In genomic region chr1:117093091-117093534, GRCh38 we compare ENCODE assay signal across 9 cellular contexts. TPM values are rescaled to one million over a fixed set of nuclear protein-coding genes. Genes with fewer than 3 reads are reported as not detected.
A peak's percentile ranks its signal among the peaks of the same experiment; 100 is the strongest.
DNase-seq lines count a peak whose midpoint lies in the region; ATAC-seq and TF ChIP-seq lines count a peak whose summit lies in the region.
"Had no signal": no experiment of that assay in that cellular context is flagged by ENCODE, and none has a peak within 500 bp of the region (broad histone marks: within the 10 kb centered on the region; RNA-seq: fewer than 3 reads in every experiment).

No MANE protein-coding gene starts in this region.

- TF ChIP-seq POLR2A in thyroid gland (IDR thresholded peaks at IDR 0.05) = peak in 1 of 2 donors; percentile 25

- no peak for TF ChIP-seq CTCF in thyroid gland (IDR thresholded peaks at IDR 0.05)

- H3K27ac Mint-ChIP-seq in activated CD4-positive, alpha-beta T cell treated with anti-CD3 and anti-CD28 coated beads, Interleukin-2, amount 10 ng/mL, durations not matched to agents 24 days and 14 days = peak overlapping the region; percentile 58
- no peak overlapping the region for H3K27ac Mint-ChIP-seq in activated CD4-positive, alpha-beta T cell treated with anti-CD3 and anti-CD28 coated beads, Interleukin-2, amount 10 ng/mL, durations not matched to agents 7 days and 5 days

- no peaks in the 10 kb centered on the region for H3K9me3 ChIP-seq in thyroid gland

- no peak for DNase-seq in activated CD4-positive, alpha-beta T cell treated with anti-CD3 and anti-CD28 coated beads, Interleukin-2, amount 10 ng/mL, durations not matched to agents 24 days and 14 days
- DNase-seq in activated CD4-positive, alpha-beta T cell treated with anti-CD3 and anti-CD28 coated beads, Interleukin-2, amount 50 U/mL, for 4 hours = no peak
- peak; percentile 94 for DNase-seq in astrocyte of the hippocampus (ENCODE audit: low read depth, low spot score)
- peak; percentile 93 for DNase-seq in islet precursor cell
- DNase-seq in thyroid gland = peak; percentile 81 to 82
- DNase-seq in activated CD4-positive, alpha-beta T cell treated with anti-CD3 and anti-CD28 coated beads, Interleukin-2, amount 10 ng/mL, durations not matched to agents 7 days and 5 days = no peak

- H3K27me3 Mint-ChIP-seq in activated CD4-positive, alpha-beta T cell treated with anti-CD3 and anti-CD28 coated beads, Interleukin-2, amount 10 ng/mL, durations not matched to agents 24 days and 14 days = no peaks in the 10 kb centered on the region
- H3K27me3 Mint-ChIP-seq in activated CD4-positive, alpha-beta T cell treated with anti-CD3 and anti-CD28 coated beads, Interleukin-2, amount 10 ng/mL, durations not matched to agents 7 days and 5 days = no peaks in the 10 kb centered on the region

- H3K27ac ChIP-seq in thyroid gland = peak overlapping the region; percentile 78 to 86 (median 80)
- H3K27ac ChIP-seq: C4-2B had no signal

- peaks cover 73% of the 10 kb centered on the region for H3K36me3 Mint-ChIP-seq in activated CD4-positive, alpha-beta T cell treated with anti-CD3 and anti-CD28 coated beads, Interleukin-2, amount 10 ng/mL, durations not matched to agents 24 days and 14 days (ENCODE audit: low read depth)
- peaks cover 75% of the 10 kb centered on the region for H3K36me3 Mint-ChIP-seq in activated CD4-positive, alpha-beta T cell treated with anti-CD3 and anti-CD28 coated beads, Interleukin-2, amount 10 ng/mL, durations not matched to agents 7 days and 5 days (ENCODE audit: low read depth)

- no peak overlapping the region for H3K4me3 Mint-ChIP-seq in activated CD4-positive, alpha-beta T cell treated with anti-CD3 and anti-CD28 coated beads, Interleukin-2, amount 10 ng/mL, durations not matched to agents 24 days and 14 days
- H3K4me3 Mint-ChIP-seq in activated CD4-positive, alpha-beta T cell treated with anti-CD3 and anti-CD28 coated beads, Interleukin-2, amount 10 ng/mL, durations not matched to agents 7 days and 5 days = no peak overlapping the region

- intact Hi-C loops in activated CD4-positive, alpha-beta T cell treated with anti-CD3 and anti-CD28 coated beads, Interleukin-2, amount 10 ng/mL, durations not matched to agents 24 days and 14 days (cut with micrococcal nuclease) = loop anchor here (2.0 kb wide), 1 partner anchor 16 kb away; no protein-coding TSS in a partner anchor
- intact Hi-C loops in thyroid gland (cut with DNase I) = no loop called here

- CTCF ChIA-PET in activated CD4-positive, alpha-beta T cell treated with anti-CD3 and anti-CD28 coated beads, Interleukin-2, amount 10 ng/mL, durations not matched to agents 7 days and 5 days (lab: Charles Lee) = interaction anchor here (0.6 to 5.2 kb wide), 8 partner anchors 12 to 551 kb away, joined by 3 to 32 read pairs (median 4); partner anchors contain the start of gene TTF2

- no peaks in the 10 kb centered on the region for H3K27me3 ChIP-seq in thyroid gland

- WGBS in thyroid gland, 2 donors = 25 to 32% methylated on average over 7 of the region's 7 CpGs

- ATAC-seq in GM18498 (IDR thresholded peaks at IDR 0.05; ENCODE audit: unreplicated experiment) = no peak
- no peak for ATAC-seq in GM21526 (IDR thresholded peaks at IDR 0.05; ENCODE audit: low FRiP score, unreplicated experiment)

- H3K4me1 ChIP-seq in thyroid gland = peaks cover 29 to 38% of the 10 kb centered on the region in 2 donors

- peaks cover 20% of the 10 kb centered on the region for H3K4me1 Mint-ChIP-seq in activated CD4-positive, alpha-beta T cell treated with anti-CD3 and anti-CD28 coated beads, Interleukin-2, amount 10 ng/mL, durations not matched to agents 24 days and 14 days
- peaks cover 23% of the 10 kb centered on the region for H3K4me1 Mint-ChIP-seq in activated CD4-positive, alpha-beta T cell treated with anti-CD3 and anti-CD28 coated beads, Interleukin-2, amount 10 ng/mL, durations not matched to agents 7 days and 5 days

- H3K9me3 Mint-ChIP-seq in activated CD4-positive, alpha-beta T cell treated with anti-CD3 and anti-CD28 coated beads, Interleukin-2, amount 10 ng/mL, durations not matched to agents 24 days and 14 days = no peaks in the 10 kb centered on the region
- H3K9me3 Mint-ChIP-seq in activated CD4-positive, alpha-beta T cell treated with anti-CD3 and anti-CD28 coated beads, Interleukin-2, amount 10 ng/mL, durations not matched to agents 7 days and 5 days = no peaks in the 10 kb centered on the region

- no peak overlapping the region for H3K4me3 ChIP-seq in thyroid gland (replicated peaks in 1 of 3)

- H3K36me3 ChIP-seq in thyroid gland = no peaks in the 10 kb centered on the region

- POLR2A ChIA-PET in activated CD4-positive, alpha-beta T cell treated with anti-CD3 and anti-CD28 coated beads, Interleukin-2, amount 10 ng/mL, durations not matched to agents 7 days and 5 days (lab: Charles Lee) = no interaction called here

RNA-seq across cellular contexts. Expression of gene TRIM45, which starts 28.4 kb away (rescaled TPM):
- total RNA-seq in activated CD4-positive, alpha-beta T cell treated with anti-CD3 and anti-CD28 coated beads, Interleukin-2, amount 10 ng/mL, durations not matched to agents 24 days and 14 days = 0.62 and 0.98 TPM in 2 replicates
- total RNA-seq in thyroid gland = 1 to 10 TPM; 5.1 to 7.3 (median 6.3) TPM
- total RNA-seq in activated CD4-positive, alpha-beta T cell treated with anti-CD3 and anti-CD28 coated beads, Interleukin-2, amount 10 ng/mL, durations not matched to agents 7 days and 5 days = under 1 TPM; 0.33 to 0.47 TPM

RNA-seq across cellular contexts. Expression of gene TTF2, which starts 33.0 kb away (rescaled TPM):
- 108 and 116 TPM in 2 replicates for total RNA-seq in activated CD4-positive, alpha-beta T cell treated with anti-CD3 and anti-CD28 coated beads, Interleukin-2, amount 10 ng/mL, durations not matched to agents 24 days and 14 days
- total RNA-seq in thyroid gland = 10 to 100 TPM in 3 of 4 donors, 1 to 10 TPM in 1; 6.0 to 32.3 (median 17.2) TPM
- total RNA-seq in activated CD4-positive, alpha-beta T cell treated with anti-CD3 and anti-CD28 coated beads, Interleukin-2, amount 10 ng/mL, durations not matched to agents 7 days and 5 days = 100 to 1,000 TPM; 123 to 133 TPM

Comparison
In these comparisons a context has a peak if more than half of its experiments do, and no peak if none do; other contexts are left out.
1. DNase-seq: peak in astrocyte of the hippocampus (single experiment), islet precursor cell (single experiment) and thyroid gland (2 of 2); none in activated CD4-positive, alpha-beta T cell treated with anti-CD3 and anti-CD28 coated beads, Interleukin-2, amount 10 ng/mL, durations not matched to agents 24 days and 14 days (single experiment), activated CD4-positive, alpha-beta T cell treated with anti-CD3 and anti-CD28 coated beads, Interleukin-2, amount 50 U/mL, for 4 hours (0 of 2) and activated CD4-positive, alpha-beta T cell treated with anti-CD3 and anti-CD28 coated beads, Interleukin-2, amount 10 ng/mL, durations not matched to agents 7 days and 5 days (single experiment).